24 cellular contexts compared by ENCODE assay signal in the genomic region with DNA sequence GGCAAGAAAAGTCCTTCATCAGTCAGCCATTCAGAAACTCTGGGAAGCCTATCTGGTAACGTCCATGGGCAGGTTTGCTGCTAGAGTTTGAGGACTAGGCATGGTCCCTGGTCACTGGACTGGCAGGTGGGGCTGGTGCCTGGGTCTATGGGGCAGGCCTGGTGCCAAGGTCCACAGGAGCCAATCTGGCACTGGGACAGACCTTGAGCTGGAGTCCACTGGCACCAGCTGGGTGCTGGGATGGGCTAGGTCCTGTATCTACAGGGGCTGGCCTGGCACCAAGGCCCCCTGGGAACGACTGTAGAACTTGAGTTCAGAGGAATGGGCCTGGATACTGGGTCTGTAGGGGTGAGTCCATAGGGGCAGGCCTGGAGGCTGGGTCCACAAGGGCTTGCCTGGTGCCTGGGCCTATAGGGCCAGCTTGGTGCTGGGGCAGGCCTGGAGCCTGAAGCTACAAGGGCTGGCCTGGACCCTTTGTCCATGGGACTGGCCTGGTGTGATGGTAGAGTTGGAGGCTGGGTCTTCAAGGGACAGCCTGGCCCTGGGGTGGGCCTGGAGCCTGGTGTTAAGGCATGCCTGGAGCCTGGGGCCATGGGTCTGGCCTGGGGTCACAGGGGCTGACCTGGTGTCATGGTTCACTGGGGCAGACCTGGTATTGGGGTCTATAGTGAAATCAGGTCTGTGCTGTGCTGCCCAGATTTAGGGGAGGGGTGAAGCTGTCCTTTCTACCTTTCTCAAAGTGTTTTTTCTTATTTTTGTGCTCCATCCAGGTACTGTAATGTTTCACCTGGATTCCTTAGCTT.
"Had no signal": no experiment of that assay in that cellular context is flagged by ENCODE, and none has a peak within 500 bp of the region (broad histone marks: within the 10 kb centered on the region; RNA-seq: fewer than 3 reads in every experiment).

No MANE protein-coding gene starts in this region.

- H3K36me3 ChIP-seq: Peyer's patch had no signal

- H3K27ac ChIP-seq: Peyer's patch had no signal

- H3K27me3 ChIP-seq: Peyer's patch had no signal

- H3K4me3 Mint-ChIP-seq: activated naive CD4-positive, alpha-beta T cell treated with anti-CD3 and anti-CD28 coated beads for 36 hours; activated naive CD8-positive, alpha-beta T cell; activated T-helper 17 cell treated with anti-CD3 and anti-CD28 coated beads, Interleukin-2, amount 50 U/mL, for 72 hours; brain; T-helper 1 cell treated with Interleukin-12 subunit alpha and Interleukin-12 subunit beta and Interleukin-4 antibody, amounts not matched to agents 30 μg/mL and 1 μg/mL, for 36 hours; WTC11 had no signal

- H3K27me3 Mint-ChIP-seq: activated naive CD8-positive, alpha-beta T cell; activated T-helper 17 cell treated with anti-CD3 and anti-CD28 coated beads, Interleukin-2, amount 50 U/mL, for 72 hours had no signal

- H3K4me1 ChIP-seq: Peyer's patch had no signal

- H3K4me3 ChIP-seq: Peyer's patch had no signal

- H3K27ac Mint-ChIP-seq: activated naive CD4-positive, alpha-beta T cell treated with anti-CD3 and anti-CD28 coated beads for 36 hours; activated naive CD8-positive, alpha-beta T cell; activated T-helper 17 cell treated with anti-CD3 and anti-CD28 coated beads, Interleukin-2, amount 50 U/mL, for 72 hours; brain; T-helper 1 cell treated with Interleukin-12 subunit alpha and Interleukin-12 subunit beta and Interleukin-4 antibody, amounts not matched to agents 30 μg/mL and 1 μg/mL, for 36 hours; WTC11 had no signal

- H3K4me1 Mint-ChIP-seq: activated T-helper 17 cell treated with anti-CD3 and anti-CD28 coated beads, Interleukin-2, amount 50 U/mL, for 72 hours; brain had no signal

- DNase-seq: activated CD4-positive, alpha-beta T cell treated with anti-CD3 and anti-CD28 coated beads for 48 hours; activated CD4-positive, alpha-beta T cell treated with anti-CD3 and anti-CD28 coated beads, Interleukin-2, amount 50 U/mL, for 4 hours; activated CD4-positive, CD25-positive, alpha-beta regulatory T cell treated with anti-CD3 and anti-CD28 coated beads, Interleukin-2, amount 50 U/mL, for 72 hours; activated gamma-delta T cell; activated naive CD4-positive, alpha-beta T cell treated with anti-CD3 and anti-CD28 coated beads for 36 hours; activated T-cell treated with anti-CD3 and anti-CD28 coated beads for 4 hours; activated T-cell treated with anti-CD3 and anti-CD28 coated beads, Interleukin-2, amount 50 U/mL, for 48 hours; amygdala; Kasumi-1; KBM-7; NCI-H1048; NCI-H146; NCI-H187 treated with DMSO at 0.1 percent for 48 hours; NCI-H2081 treated with DMSO at 0.1 percent for 48 hours; NCI-H446; NCI-H524; Peyer's patch; SHP77; T-helper 9 cell had no signal

- ATAC-seq: activated T-helper 17 cell treated with anti-CD3 and anti-CD28 coated beads, Interleukin-2, amount 50 U/mL, for 72 hours; WTC11 had no signal
